1 cellular context compared by ENCODE assay signal in the genomic region with DNA sequence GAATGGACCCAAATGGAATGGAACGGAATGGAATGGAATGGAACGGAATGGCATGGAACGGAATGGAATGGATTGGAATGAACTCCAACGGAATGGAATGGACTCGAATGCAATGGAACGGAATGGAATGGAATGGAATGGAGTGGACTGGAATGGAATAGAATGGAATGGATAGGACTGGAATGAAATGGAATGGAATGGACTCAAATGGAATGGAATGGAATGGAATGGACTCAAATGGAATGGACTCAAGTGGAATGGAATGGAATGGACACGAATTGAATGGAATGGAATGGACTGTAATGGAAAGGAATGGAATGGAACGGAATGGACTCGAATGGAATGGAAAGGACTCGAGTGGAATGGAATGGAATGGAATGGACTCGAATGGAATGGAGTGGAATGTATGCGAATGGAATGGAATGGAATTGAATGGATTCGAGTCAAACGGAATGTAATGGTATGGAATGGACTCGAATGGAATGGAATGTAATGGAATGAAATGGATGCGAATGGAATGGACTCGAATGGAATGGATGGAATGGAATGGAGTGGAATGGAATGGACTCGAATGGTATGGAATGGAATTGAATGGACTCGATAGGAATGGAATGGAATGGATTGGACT.
TF ChIP-seq lines count a peak whose summit lies in the region.

No MANE protein-coding gene starts in this region.

TF ChIP-seq in HEK293, 187 proteins besides CTCF, POLR2A, EP300 and RAD21 (continued from another document):
- peak; percentile 65 for TF ChIP-seq INSM2 (tag by site-specific recombination; IDR thresholded peaks at IDR 0.05)
- peak; percentile 19; the same call in 1 of the 2 replicates for TF ChIP-seq ZNF280C (tag by site-specific recombination; IDR thresholded peaks at IDR 0.05)
- TF ChIP-seq, protein P1, sequence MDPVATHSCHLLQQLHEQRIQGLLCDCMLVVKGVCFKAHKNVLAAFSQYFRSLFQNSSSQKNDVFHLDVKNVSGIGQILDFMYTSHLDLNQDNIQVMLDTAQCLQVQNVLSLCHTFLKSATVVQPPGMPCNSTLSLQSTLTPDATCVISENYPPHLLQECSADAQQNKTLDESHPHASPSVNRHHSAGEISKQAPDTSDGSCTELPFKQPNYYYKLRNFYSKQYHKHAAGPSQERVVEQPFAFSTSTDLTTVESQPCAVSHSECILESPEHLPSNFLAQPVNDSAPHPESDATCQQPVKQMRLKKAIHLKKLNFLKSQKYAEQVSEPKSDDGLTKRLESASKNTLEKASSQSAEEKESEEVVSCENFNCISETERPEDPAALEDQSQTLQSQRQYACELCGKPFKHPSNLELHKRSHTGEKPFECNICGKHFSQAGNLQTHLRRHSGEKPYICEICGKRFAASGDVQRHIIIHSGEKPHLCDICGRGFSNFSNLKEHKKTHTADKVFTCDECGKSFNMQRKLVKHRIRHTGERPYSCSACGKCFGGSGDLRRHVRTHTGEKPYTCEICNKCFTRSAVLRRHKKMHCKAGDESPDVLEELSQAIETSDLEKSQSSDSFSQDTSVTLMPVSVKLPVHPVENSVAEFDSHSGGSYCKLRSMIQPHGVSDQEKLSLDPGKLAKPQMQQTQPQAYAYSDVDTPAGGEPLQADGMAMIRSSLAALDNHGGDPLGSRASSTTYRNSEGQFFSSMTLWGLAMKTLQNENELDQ (tag by site-specific recombination; IDR thresholded peaks at IDR 0.05; ENCODE audit: low read depth): peak; percentile 29; the same call in 1 of the 2 replicates
